Comparison of ENCODE assay signal across 16 cellular contexts in genomic region chr17:70313450-70313849, GRCh38.
DNase-seq lines count a peak whose midpoint lies in the region; ATAC-seq, FAIRE-seq and TF ChIP-seq lines count a peak whose summit lies in the region.
"Had no signal": no experiment of that assay in that cellular context is flagged by ENCODE, and none has a peak within 500 bp of the region (broad histone marks: within the 10 kb centered on the region; RNA-seq: fewer than 3 reads in every experiment).

No MANE protein-coding gene starts in this region.

- no peaks in the 10 kb centered on the region for H3K36me3 ChIP-seq in astrocyte (ENCODE audit: insufficient read depth, low read length)
- H3K36me3 ChIP-seq: colonic mucosa had no signal

- peak overlapping the region; percentile 64 for H3K9ac ChIP-seq in astrocyte (ENCODE audit: low read length)
- H3K9ac ChIP-seq: KMS-11 had no signal

- in situ Hi-C loops in GM13976 (cut with MboI; ENCODE audit: low sequenced_read_pairs, unreplicated experiment) = no loop called here

- ATAC-seq in GM18511 (IDR thresholded peaks at IDR 0.05; ENCODE audit: unreplicated experiment) = no peak
- ATAC-seq: activated naive CD8-positive, alpha-beta T cell treated with anti-CD3 and anti-CD28 coated beads, Interleukin-2, amount 50 U/mL, for 24 hours; esophagus mucosa had no signal

- H3K36me3 Mint-ChIP-seq in astrocyte (ENCODE audit: low read depth, unreplicated experiment) = no peaks in the 10 kb centered on the region

- H3K4me2 ChIP-seq in astrocyte (ENCODE audit: low read length) = peak overlapping the region; percentile 81
- H3K4me2 ChIP-seq: KMS-11 had no signal

- peaks cover 11% of the 10 kb centered on the region for H3K4me1 Mint-ChIP-seq in astrocyte (ENCODE audit: low read depth, unreplicated experiment)
- H3K4me1 Mint-ChIP-seq: activated naive CD8-positive, alpha-beta T cell treated with anti-CD3 and anti-CD28 coated beads, Interleukin-2, amount 50 U/mL, for 24 hours had no signal

- H3K9me3 ChIP-seq in astrocyte (ENCODE audit: insufficient read depth, low read depth, low read length) = no peaks in the 10 kb centered on the region
- H3K9me3 ChIP-seq: colonic mucosa, testis had no signal

- H4K20me1 ChIP-seq in astrocyte (ENCODE audit: insufficient read depth, low read length) = no peaks in the 10 kb centered on the region

- DNase-seq in GM13976 (ENCODE audit: low spot score) = peak; percentile 17
- DNase-seq in HL-60 (ENCODE audit: low read depth in 1 of 2, low spot score in 1 of 2) = no peak
- DNase-seq in astrocyte (ENCODE audit: low read depth) = peak; percentile 83
- DNase-seq in myocyte (ENCODE audit: low read depth) = peak; percentile 69
- no peak for DNase-seq in retina
- DNase-seq in NCI-H1436 treated with DMSO at 0.1 percent for 48 hours (lab: John Stamatoyannopoulos, UW) = no peak
- DNase-seq in NCI-H146 treated with DMSO at 0.1 percent for 48 hours (lab: John Stamatoyannopoulos, UW; ENCODE audit: unreplicated experiment) = no peak
- DNase-seq: activated naive CD8-positive, alpha-beta T cell treated with anti-CD3 and anti-CD28 coated beads, Interleukin-2, amount 50 U/mL, for 24 hours; colonic mucosa; SHP77 treated with DMSO at 0.1 percent for 48 hours; T1000; testis had no signal

- H3K27ac ChIP-seq in HL-60 (replicated peaks) = peak overlapping the region; percentile 91
- peak overlapping the region; percentile 82 for H3K27ac ChIP-seq in astrocyte (ENCODE audit: low read depth, low read length)
- H3K27ac ChIP-seq: C4-2B, colonic mucosa, KMS-11, testis had no signal

- H3K27me3 Mint-ChIP-seq in astrocyte (ENCODE audit: low read depth, unreplicated experiment) = no peaks in the 10 kb centered on the region
- H3K27me3 Mint-ChIP-seq: activated naive CD8-positive, alpha-beta T cell treated with anti-CD3 and anti-CD28 coated beads, Interleukin-2, amount 50 U/mL, for 24 hours had no signal

- no peak for FAIRE-seq in astrocyte (lab: Jason Lieb, UNC)

- no peak overlapping the region for H3K4me3 Mint-ChIP-seq in astrocyte (ENCODE audit: unreplicated experiment)
- H3K4me3 Mint-ChIP-seq: activated naive CD8-positive, alpha-beta T cell treated with anti-CD3 and anti-CD28 coated beads, Interleukin-2, amount 50 U/mL, for 24 hours had no signal

- H3K4me3 ChIP-seq in HL-60 (replicated peaks; ENCODE audit: insufficient read depth, low read length) (no peak overlapping the region), astrocyte (ENCODE audit: insufficient read depth, low read depth, low read length) (peak overlapping the region; percentile 32)
- H3K4me3 ChIP-seq: colonic mucosa, testis had no signal

- H3K27me3 ChIP-seq in HL-60 (ENCODE audit: insufficient read depth, poor library complexity, severe bottlenecking) = no peaks in the 10 kb centered on the region
- H3K27me3 ChIP-seq in astrocyte (ENCODE audit: insufficient read depth, low read length) = no peaks in the 10 kb centered on the region
- H3K27me3 ChIP-seq: colonic mucosa, testis had no signal

- peaks cover 17% of the 10 kb centered on the region for H3K4me1 ChIP-seq in astrocyte (ENCODE audit: insufficient read depth, low read length)
- H3K4me1 ChIP-seq: colonic mucosa, testis had no signal

- H2AFZ ChIP-seq in astrocyte (ENCODE audit: low read depth, low read length) = peak overlapping the region; percentile 18

- H3K9me3 Mint-ChIP-seq in astrocyte (ENCODE audit: unreplicated experiment) = no peaks in the 10 kb centered on the region
- H3K9me3 Mint-ChIP-seq: activated naive CD8-positive, alpha-beta T cell treated with anti-CD3 and anti-CD28 coated beads, Interleukin-2, amount 50 U/mL, for 24 hours had no signal

- TF ChIP-seq CTCF in GM13976 (IDR thresholded peaks at IDR 0.05; ENCODE audit: borderline replicate concordance, control extremely low read depth, extremely low read depth, insufficient read depth, missing control alignments) = no peak
- TF ChIP-seq CTCF in HL-60 (IDR thresholded peaks at IDR 0.05; ENCODE audit: insufficient read depth, low read length) = no peak
- no peak for TF ChIP-seq CTCF in astrocyte (IDR thresholded peaks at IDR 0.05; ENCODE audit: insufficient read depth, low read depth, low read length)

- no peak overlapping the region for H3K27ac Mint-ChIP-seq in astrocyte (ENCODE audit: unreplicated experiment)
- H3K27ac Mint-ChIP-seq: activated naive CD8-positive, alpha-beta T cell treated with anti-CD3 and anti-CD28 coated beads, Interleukin-2, amount 50 U/mL, for 24 hours had no signal

- no peaks in the 10 kb centered on the region for H3K79me2 ChIP-seq in astrocyte (ENCODE audit: insufficient read depth, low read length)

Comparison
In these comparisons a context has a peak if more than half of its experiments do, and no peak if none do; other contexts are left out.
1. DNase-seq: peak in GM13976 (single experiment), astrocyte (single experiment) and myocyte (single experiment); none in HL-60 (0 of 2), retina (single experiment), NCI-H1436 treated with DMSO at 0.1 percent for 48 hours (single experiment) and NCI-H146 treated with DMSO at 0.1 percent for 48 hours (single experiment).